14 cellular contexts compared by ENCODE assay signal in genomic region chr9:80163889-80164288, GRCh38.
DNase-seq lines count a peak whose midpoint lies in the region; ATAC-seq lines count a peak whose summit lies in the region.
"Had no signal": no experiment of that assay in that cellular context is flagged by ENCODE, and none has a peak within 500 bp of the region (broad histone marks: within the 10 kb centered on the region; RNA-seq: fewer than 3 reads in every experiment).

No MANE protein-coding gene starts in this region.

- DNase-seq in MV-4-11 (lab: John Stamatoyannopoulos, UW) (peak; percentile 60), medulla oblongata (ENCODE audit: extremely low spot score) (no peak), occipital lobe (lab: John Stamatoyannopoulos, UW) (no peak), A172 (ENCODE audit: low spot score) (no peak)
- no peak for DNase-seq in stimulated activated CD4-positive, alpha-beta T cell treated with anti-CD3 and anti-CD28 coated beads, Interleukin-15, amount 100 ng/mL, for 24 hours
- DNase-seq: activated CD4-positive, alpha-beta T cell treated with anti-CD3 and anti-CD28 coated beads, Interleukin-2, amount 10 ng/mL, durations not matched to agents 7 days and 5 days; DMS 273 treated with DMSO at 0.1 percent for 48 hours; gastrocnemius medialis; NCI-H2107; stomach; T-cell had no signal

- ATAC-seq in GM18519 (IDR thresholded peaks at IDR 0.05; ENCODE audit: low FRiP score, unreplicated experiment) (peak; percentile 82), GM21390 (IDR thresholded peaks at IDR 0.05; ENCODE audit: unreplicated experiment) (peak; percentile 66), HG03039 (IDR thresholded peaks at IDR 0.05; ENCODE audit: unreplicated experiment) (peak; percentile 77)
- ATAC-seq: gastrocnemius medialis, T-cell had no signal
